In the genomic region with DNA sequence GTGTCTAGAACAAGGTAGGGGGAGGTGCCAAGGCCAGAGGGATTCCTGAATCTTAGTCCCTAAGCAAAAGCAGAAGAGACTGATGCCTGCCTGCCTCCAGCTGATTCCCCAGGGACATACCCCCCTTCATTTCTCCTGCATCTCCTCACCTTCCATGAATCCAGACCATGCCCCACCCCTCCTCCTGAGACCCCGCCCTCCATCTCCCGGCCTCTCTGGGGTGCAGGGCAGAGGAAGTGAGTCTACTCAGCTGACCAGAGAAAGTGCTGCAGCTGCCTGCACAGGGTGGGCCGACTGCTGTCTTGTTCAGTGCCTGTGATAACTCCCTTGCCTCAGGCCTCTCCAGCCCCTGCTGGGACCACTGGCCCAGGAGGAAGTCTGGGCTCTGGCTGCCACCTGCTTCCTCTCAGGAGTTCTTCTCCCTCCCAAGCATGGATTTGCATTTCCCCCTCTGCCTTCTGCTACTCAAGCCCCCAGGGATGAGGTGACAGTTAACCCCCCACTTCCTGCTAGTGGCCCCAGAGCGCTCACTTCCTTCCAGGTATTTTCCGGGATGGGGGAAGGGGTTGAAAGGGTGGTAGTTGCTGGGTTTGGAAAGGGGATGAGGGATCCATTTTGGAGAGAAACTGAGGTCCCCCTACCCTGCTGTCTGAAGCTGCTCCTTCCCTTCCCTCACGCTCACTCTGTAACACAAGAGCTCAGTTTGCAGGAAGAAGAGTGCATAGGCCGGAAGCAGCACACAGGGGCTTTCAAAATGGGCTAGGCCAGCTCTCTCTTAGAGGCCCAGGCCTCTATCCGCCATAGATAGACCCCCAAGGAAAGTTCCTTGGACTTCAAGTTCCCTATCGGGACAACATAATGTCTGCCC, we compare ENCODE assay signal across 9 cellular contexts. TPM values are rescaled to one million over a fixed set of nuclear protein-coding genes. Genes with fewer than 3 reads are reported as not detected.
DNase-seq lines count a peak whose midpoint lies in the region; ATAC-seq and TF ChIP-seq lines count a peak whose summit lies in the region.
"Had no signal": no experiment of that assay in that cellular context is flagged by ENCODE, and none has a peak within 500 bp of the region (broad histone marks: within the 10 kb centered on the region; RNA-seq: fewer than 3 reads in every experiment).

No MANE protein-coding gene starts in this region.

- peak overlapping the region; percentile 99 for H3K4me3 Mint-ChIP-seq in T-helper 2 cell treated with Interferon-gamma antibody and Interleukin-4, amounts not matched to agents 5 μg/mL and 100 μg/mL, for 36 hours
- H3K4me3 Mint-ChIP-seq in type B pancreatic cell: no peak overlapping the region

- DNase-seq in T-helper 2 cell treated with Interferon-gamma antibody and Interleukin-4, amounts not matched to agents 5 μg/mL and 100 μg/mL, for 36 hours (ENCODE audit: low spot score): peak; percentile 79
- no peak for DNase-seq in type B pancreatic cell (ENCODE audit: extremely low spot score, unreplicated experiment)
- no peak for DNase-seq in DMS53 (lab: John Stamatoyannopoulos, UW)
- DNase-seq in NCI-H2227 treated with DMSO at 0.1 percent for 48 hours (lab: John Stamatoyannopoulos, UW): no peak

- H3K9me3 ChIP-seq in duodenal mucosa (ENCODE audit: control insufficient read depth in 1 of 2, low read length in 2 of 2) (no peaks in the 10 kb centered on the region), mucosa of stomach (ENCODE audit: control insufficient read depth, low read length) (no peaks in the 10 kb centered on the region)

- ATAC-seq in GM18502 (IDR thresholded peaks at IDR 0.05; ENCODE audit: poor library complexity, unreplicated experiment) (peak; percentile 35), HG03565 (IDR thresholded peaks at IDR 0.05; ENCODE audit: unreplicated experiment) (peak; percentile 18)

- TF ChIP-seq CTCF in type B pancreatic cell (conservative IDR thresholded peaks at IDR 0.05): no peak

- H3K9me3 Mint-ChIP-seq in T-helper 2 cell treated with Interferon-gamma antibody and Interleukin-4, amounts not matched to agents 5 μg/mL and 100 μg/mL, for 36 hours: no peaks in the 10 kb centered on the region
- no peaks in the 10 kb centered on the region for H3K9me3 Mint-ChIP-seq in type B pancreatic cell

- H3K4me1 ChIP-seq in duodenal mucosa (ENCODE audit: control insufficient read depth in 1 of 2, insufficient read depth in 2 of 2, low read length in 2 of 2): peaks cover 61 to 71% of the 10 kb centered on the region in 2 donors
- peaks cover 24% of the 10 kb centered on the region for H3K4me1 ChIP-seq in mucosa of stomach (ENCODE audit: control insufficient read depth, insufficient read depth, low read length)

- no peaks in the 10 kb centered on the region for H3K27me3 ChIP-seq in duodenal mucosa (ENCODE audit: control insufficient read depth in 1 of 2, insufficient read depth in 2 of 2, low read length in 2 of 2)
- H3K27me3 ChIP-seq in mucosa of stomach (ENCODE audit: control insufficient read depth, insufficient read depth, low read length): no peaks in the 10 kb centered on the region

- H3K9ac ChIP-seq in duodenal mucosa (ENCODE audit: low read depth in 1 of 2, low read length in 2 of 2) (peak overlapping the region; percentile 22 to 42), mucosa of stomach (ENCODE audit: low read length) (peak overlapping the region; percentile 9)

- H3K27ac ChIP-seq in duodenal mucosa (ENCODE audit: low read depth, low read length): peak overlapping the region; percentile 54
- H3K27ac ChIP-seq: VCaP had no signal

- H3K27ac Mint-ChIP-seq in T-helper 2 cell treated with Interferon-gamma antibody and Interleukin-4, amounts not matched to agents 5 μg/mL and 100 μg/mL, for 36 hours: peak overlapping the region; percentile 99
- H3K27ac Mint-ChIP-seq in type B pancreatic cell: peak overlapping the region; percentile 13

- H3K36me3 Mint-ChIP-seq in T-helper 2 cell treated with Interferon-gamma antibody and Interleukin-4, amounts not matched to agents 5 μg/mL and 100 μg/mL, for 36 hours (ENCODE audit: low read depth): peaks cover 67% of the 10 kb centered on the region
- H3K36me3 Mint-ChIP-seq in type B pancreatic cell: peaks cover 3% of the 10 kb centered on the region

- H3K36me3 ChIP-seq in duodenal mucosa (ENCODE audit: control insufficient read depth in 1 of 2, insufficient read depth in 2 of 2, low read length in 2 of 2): peaks cover 8% of the 10 kb centered on the region in 2 donors
- no peaks in the 10 kb centered on the region for H3K36me3 ChIP-seq in mucosa of stomach (ENCODE audit: control insufficient read depth, insufficient read depth, low read length)

- peaks cover 42% of the 10 kb centered on the region for H3K4me1 Mint-ChIP-seq in T-helper 2 cell treated with Interferon-gamma antibody and Interleukin-4, amounts not matched to agents 5 μg/mL and 100 μg/mL, for 36 hours (ENCODE audit: low read depth)
- peaks cover 21% of the 10 kb centered on the region for H3K4me1 Mint-ChIP-seq in type B pancreatic cell (ENCODE audit: unreplicated experiment)

- peak overlapping the region; percentile 29 to 40 for H3K4me3 ChIP-seq in duodenal mucosa (ENCODE audit: low read depth in 1 of 2, low read length in 2 of 2)
- H3K4me3 ChIP-seq in mucosa of stomach (ENCODE audit: low read length): no peak overlapping the region

- no peaks in the 10 kb centered on the region for H3K27me3 Mint-ChIP-seq in T-helper 2 cell treated with Interferon-gamma antibody and Interleukin-4, amounts not matched to agents 5 μg/mL and 100 μg/mL, for 36 hours (ENCODE audit: low read depth)
- no peaks in the 10 kb centered on the region for H3K27me3 Mint-ChIP-seq in type B pancreatic cell

RNA-seq across cellular contexts. Expression of gene TSPOAP1, which starts 10.5 kb away (rescaled TPM):
- 9.7 and 18.4 TPM in 2 replicates for total RNA-seq in type B pancreatic cell (ENCODE audit: low replicate concordance)

RNA-seq across cellular contexts. Expression of gene SUPT4H1, which starts 12.9 kb away (rescaled TPM):
- total RNA-seq in type B pancreatic cell (ENCODE audit: low replicate concordance): 75.7 and 82.9 TPM in 2 replicates

RNA-seq across cellular contexts. Expression of gene MPO, which starts 58.4 kb away (rescaled TPM):
- total RNA-seq in type B pancreatic cell (ENCODE audit: low replicate concordance): not detected in 2 replicates
